Comparison of ENCODE assay signal across 12 cellular contexts in genomic region chr17:57537524-57538410, GRCh38.
DNase-seq lines count a peak whose midpoint lies in the region; TF ChIP-seq lines count a peak whose summit lies in the region.
"Had no signal": no experiment of that assay in that cellular context is flagged by ENCODE, and none has a peak within 500 bp of the region (broad histone marks: within the 10 kb centered on the region; RNA-seq: fewer than 3 reads in every experiment).

No MANE protein-coding gene starts in this region.

- intact Hi-C loops in thyroid gland (cut with DNase I): no loop called here

- peak overlapping the region; percentile 99 for H3K27ac ChIP-seq in OCI-LY1 (ENCODE audit: low read depth, low read length, poor library complexity, severe bottlenecking)
- peak overlapping the region; percentile 96 for H3K27ac ChIP-seq in ectodermal cell (ENCODE audit: insufficient read depth, low read depth, low read length, poor library complexity, severe bottlenecking)
- H3K27ac ChIP-seq in parathyroid adenoma: peak overlapping the region; percentile 96
- H3K27ac ChIP-seq in thyroid gland: no peak overlapping the region

- H3K4me2 ChIP-seq in OCI-LY1 (ENCODE audit: low read length): peak overlapping the region; percentile 41
- H3K4me2 ChIP-seq in parathyroid adenoma (ENCODE audit: low read length): peak overlapping the region; percentile 27

- no peaks in the 10 kb centered on the region for H3K9me2 ChIP-seq in OCI-LY1 (ENCODE audit: low read depth, low read length)

- WGBS in ectodermal cell, 2 experiments: 56 to 57% methylated on average over 17 of the region's 17 CpGs
- WGBS in thyroid gland, 2 donors: 63 to 69% methylated on average over 17 of the region's 17 CpGs

- no peak for TF ChIP-seq CTCF in OCI-LY1 (IDR thresholded peaks at IDR 0.05; ENCODE audit: low read length)
- peak; percentile 10 for TF ChIP-seq CTCF in parathyroid adenoma (IDR thresholded peaks at IDR 0.05)
- TF ChIP-seq CTCF in thyroid gland (IDR thresholded peaks at IDR 0.05): no peak

- no peaks in the 10 kb centered on the region for H3F3A ChIP-seq in OCI-LY1 (ENCODE audit: insufficient read depth, low read length)

- no peaks in the 10 kb centered on the region for H3K9me3 ChIP-seq in OCI-LY1 (ENCODE audit: low read length)
- H3K9me3 ChIP-seq in ectodermal cell (ENCODE audit: control insufficient read depth, low read length): no peaks in the 10 kb centered on the region
- H3K9me3 ChIP-seq in parathyroid adenoma (ENCODE audit: control insufficient read depth, low read length): no peaks in the 10 kb centered on the region
- H3K9me3 ChIP-seq in thyroid gland: no peaks in the 10 kb centered on the region

- no peak overlapping the region for H3K4me3 ChIP-seq in OCI-LY1 (ENCODE audit: low read depth, low read length, poor library complexity, severe bottlenecking)
- no peak overlapping the region for H3K4me3 ChIP-seq in ectodermal cell (ENCODE audit: insufficient read depth, low read depth, low read length)
- no peak overlapping the region for H3K4me3 ChIP-seq in parathyroid adenoma (ENCODE audit: low read depth, low read length)
- H3K4me3 ChIP-seq in thyroid gland (replicated peaks in 1 of 3): no peak overlapping the region
- H3K4me3 ChIP-seq: skin epidermis had no signal

- H3K36me3 ChIP-seq in OCI-LY1 (ENCODE audit: insufficient read depth, low read length): peaks cover 41% of the 10 kb centered on the region; the same call in 1 of the 2 replicates
- H3K36me3 ChIP-seq in ectodermal cell (ENCODE audit: control insufficient read depth, insufficient read depth, low read length): no peaks in the 10 kb centered on the region
- H3K36me3 ChIP-seq in parathyroid adenoma (ENCODE audit: control insufficient read depth, insufficient read depth, low read length): no peaks in the 10 kb centered on the region
- no peaks in the 10 kb centered on the region for H3K36me3 ChIP-seq in thyroid gland

- DNase-seq in NCI-H748 (lab: John Stamatoyannopoulos, UW; ENCODE audit: unreplicated experiment): peak; percentile 52
- DNase-seq in NCI-H748 treated with DMSO at 0.1 percent for 48 hours (lab: John Stamatoyannopoulos, UW): no peak
- no peak for DNase-seq in thyroid gland
- DNase-seq in NCI-H2081 (lab: John Stamatoyannopoulos, UW): no peak
- DNase-seq in D341Med (ENCODE audit: low spot score): no peak
- DNase-seq: ACHN; effector memory CD4-positive, alpha-beta T cell; IMR-90 had no signal

- H4K20me1 ChIP-seq in OCI-LY1 (ENCODE audit: insufficient read depth, low read length): no peaks in the 10 kb centered on the region

- TF ChIP-seq POLR2A in thyroid gland (IDR thresholded peaks at IDR 0.05): no peak

- no peaks in the 10 kb centered on the region for H3K79me2 ChIP-seq in OCI-LY1 (ENCODE audit: insufficient read depth, low read length)
- H3K79me2 ChIP-seq in parathyroid adenoma: peaks cover 32% of the 10 kb centered on the region

- peak overlapping the region; percentile 52 for H3K9ac ChIP-seq in OCI-LY1 (ENCODE audit: low read length)
- H3K9ac ChIP-seq in parathyroid adenoma: no peak overlapping the region

- peaks cover 82% of the 10 kb centered on the region for H3K4me1 ChIP-seq in OCI-LY1 (ENCODE audit: insufficient read depth, low read length, severe bottlenecking)
- H3K4me1 ChIP-seq in ectodermal cell (ENCODE audit: control insufficient read depth, insufficient read depth, low read length): peaks cover 60% of the 10 kb centered on the region
- peaks cover 90% of the 10 kb centered on the region for H3K4me1 ChIP-seq in parathyroid adenoma
- H3K4me1 ChIP-seq in thyroid gland: peaks cover 5 to 25% of the 10 kb centered on the region in 2 donors

- no peak overlapping the region for H2AFZ ChIP-seq in OCI-LY1 (ENCODE audit: low read length)
- no peak overlapping the region for H2AFZ ChIP-seq in parathyroid adenoma

- H3K27me3 ChIP-seq in OCI-LY1 (ENCODE audit: insufficient read depth, low read length): no peaks in the 10 kb centered on the region
- H3K27me3 ChIP-seq in ectodermal cell (ENCODE audit: control insufficient read depth, insufficient read depth, low read length, poor library complexity, severe bottlenecking): no peaks in the 10 kb centered on the region
- no peaks in the 10 kb centered on the region for H3K27me3 ChIP-seq in parathyroid adenoma (ENCODE audit: control insufficient read depth, insufficient read depth, low read length)
- H3K27me3 ChIP-seq in thyroid gland: no peaks in the 10 kb centered on the region

Comparison
In these comparisons a context has a peak if more than half of its experiments do, and no peak if none do; other contexts are left out.
1. H3K27ac ChIP-seq: peak in OCI-LY1 (single experiment), ectodermal cell (single experiment) and parathyroid adenoma (single experiment); none in thyroid gland (0 of 3).